Comparison of ENCODE assay signal across 16 cellular contexts in the genomic region with DNA sequence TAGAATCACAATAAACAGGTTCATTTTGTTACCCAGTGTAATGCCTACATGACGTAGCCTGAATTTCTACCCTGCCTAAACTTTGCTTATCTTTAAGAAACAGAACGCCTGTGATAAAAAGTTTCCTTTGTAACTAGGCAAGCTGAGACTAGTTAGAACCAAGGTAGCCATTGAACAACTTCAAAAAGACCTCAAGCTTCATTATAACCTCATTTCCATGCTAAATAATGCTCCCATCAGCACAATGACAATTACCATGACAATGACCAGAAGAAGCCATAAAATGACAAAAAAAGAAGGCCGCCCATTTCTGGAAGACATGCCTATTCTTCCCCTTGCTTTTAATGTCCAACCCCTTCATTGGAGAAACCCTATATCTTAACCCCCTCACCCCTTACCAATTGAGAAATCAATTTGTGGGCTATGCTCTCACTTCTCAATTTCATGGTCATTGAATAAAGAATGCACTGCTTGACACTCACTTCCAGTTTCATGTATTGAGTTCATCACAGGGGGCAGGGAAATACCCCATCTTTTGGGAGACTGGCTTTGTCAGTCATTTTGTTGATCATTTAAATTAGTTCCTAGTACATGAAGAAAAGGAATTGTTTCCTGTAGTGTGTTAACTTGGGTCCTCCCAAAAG.
A peak's percentile ranks its signal among the peaks of the same experiment; 100 is the strongest.
DNase-seq lines count a peak whose midpoint lies in the region; ATAC-seq and TF ChIP-seq lines count a peak whose summit lies in the region.
"Had no signal": no experiment of that assay in that cellular context is flagged by ENCODE, and none has a peak within 500 bp of the region (broad histone marks: within the 10 kb centered on the region; RNA-seq: fewer than 3 reads in every experiment).

No MANE protein-coding gene starts in this region.

- DNase-seq in NCI-H1417 treated with DMSO at 0.1 percent for 48 hours (lab: John Stamatoyannopoulos, UW) (no peak), DMS 273 treated with DMSO at 0.1 percent for 48 hours (lab: John Stamatoyannopoulos, UW) (no peak), NCI-H748 (lab: John Stamatoyannopoulos, UW; ENCODE audit: unreplicated experiment) (no peak), breast epithelium (ENCODE audit: low spot score in 2 of 2) (no peak)
- DNase-seq: activated CD4-positive, CD25-positive, alpha-beta regulatory T cell treated with anti-CD3 and anti-CD28 coated beads, Interleukin-2, amount 50 U/mL, for 72 hours; activated T-cell treated with anti-CD3 and anti-CD28 coated beads, Interleukin-2, amount 50 U/mL, for 24 hours; anterior cingulate cortex; dermis blood vessel endothelial cell; NCI-H1694; NCI-H774; SK-N-SH had no signal

- ATAC-seq in GM18502 (IDR thresholded peaks at IDR 0.05; ENCODE audit: poor library complexity, unreplicated experiment) (peak; percentile 87), GM19438 (IDR thresholded peaks at IDR 0.05; ENCODE audit: low read depth, unreplicated experiment) (peak; percentile 54), HG02763 (IDR thresholded peaks at IDR 0.05; ENCODE audit: unreplicated experiment) (peak; percentile 58), HG03521 (IDR thresholded peaks at IDR 0.05; ENCODE audit: unreplicated experiment) (peak; percentile 64)

- no peak for TF ChIP-seq POLR2A in breast epithelium (IDR thresholded peaks at IDR 0.05)

- intact Hi-C loops in breast epithelium (cut with DNase I; ENCODE audit: low total_unique reads), result loop anchor here (1.0 kb wide), 1 partner anchor 9 kb away; no protein-coding TSS in a partner anchor

- no peaks in the 10 kb centered on the region for H3K4me1 ChIP-seq in breast epithelium
- H3K4me1 ChIP-seq: parathyroid adenoma had no signal

- no peak overlapping the region for H3K4me3 ChIP-seq in breast epithelium

- no peaks in the 10 kb centered on the region for H3K27me3 ChIP-seq in breast epithelium

- peaks cover 18% of the 10 kb centered on the region in 2 donors for H3K9me3 ChIP-seq in breast epithelium
- H3K9me3 ChIP-seq: SK-N-SH had no signal

- no peaks in the 10 kb centered on the region for H3K36me3 ChIP-seq in breast epithelium

- no peak overlapping the region for H3K27ac ChIP-seq in breast epithelium
- H3K27ac ChIP-seq: parathyroid adenoma had no signal

- no peak for TF ChIP-seq CTCF in breast epithelium (IDR thresholded peaks at IDR 0.05)
